Comparison of ENCODE assay signal across 12 cellular contexts in genomic region chr13:94233401-94233800, GRCh38.
DNase-seq lines count a peak whose midpoint lies in the region; ATAC-seq, FAIRE-seq and TF ChIP-seq lines count a peak whose summit lies in the region.
"Had no signal": no experiment of that assay in that cellular context is flagged by ENCODE, and none has a peak within 500 bp of the region (broad histone marks: within the 10 kb centered on the region; RNA-seq: fewer than 3 reads in every experiment).

No MANE protein-coding gene starts in this region.

- H3K4me3 ChIP-seq in BLaER1 treated with 17β-estradiol and CSF1 and Interleukin-3, amounts not matched to agents 10 nM and 100 nM, result no peak overlapping the region
- no peak overlapping the region for H3K4me3 ChIP-seq in fibroblast of mammary gland (ENCODE audit: control insufficient read depth, low read depth, low read length)

- H3K27ac ChIP-seq in BLaER1 treated with 17β-estradiol and CSF1 and Interleukin-3, amounts not matched to agents 10 nM and 100 nM, result peak overlapping the region in 2 of 11 experiments; percentile 32 to 40; a peak in 4 of 22 replicates

- H4K20me1 ChIP-seq in BLaER1 treated with 17β-estradiol and CSF1 and Interleukin-3, amounts not matched to agents 10 nM and 100 nM, result no peaks in the 10 kb centered on the region

- DNase-seq in RCC 7860 (ENCODE audit: low spot score), result peak; percentile 74
- peak; percentile 98 for DNase-seq in fibroblast of mammary gland (ENCODE audit: low read depth)
- peak; percentile 27 for DNase-seq in omental fat pad (ENCODE audit: low spot score)
- DNase-seq in HT-29 (ENCODE audit: low spot score), result no peak
- DNase-seq in NCI-H146 treated with DMSO at 0.1 percent for 48 hours (lab: John Stamatoyannopoulos, UW; ENCODE audit: unreplicated experiment), result no peak
- DNase-seq in CD14-positive monocyte (ENCODE audit: low spot score), result no peak
- DNase-seq: activated CD4-positive, alpha-beta T cell treated with anti-CD3 and anti-CD28 coated beads, Interleukin-2, amount 50 U/mL, for 1 hour; GDM1; stimulated activated CD4-positive, alpha-beta T cell treated with anti-CD3 and anti-CD28 coated beads, Interleukin-4, amount 100 ng/mL, for 24 hours had no signal

- H3K4me2 ChIP-seq in BLaER1 treated with 17β-estradiol and CSF1 and Interleukin-3, amounts not matched to agents 10 nM and 100 nM, result peak overlapping the region in 6 of 11 experiments; percentile 7 to 69 (median 24); a peak in 6 of 22 replicates

- H3K27ac Mint-ChIP-seq in CD14-positive monocyte, result no peak overlapping the region

- peaks cover 12 to 55% (median 21%) of the 10 kb centered on the region in 10 experiments for H3K4me1 ChIP-seq in BLaER1 treated with 17β-estradiol and CSF1 and Interleukin-3, amounts not matched to agents 10 nM and 100 nM

- peak; percentile 95 for FAIRE-seq in RCC 7860 (lab: Jason Lieb, UNC)

- H3K27me3 Mint-ChIP-seq in CD14-positive monocyte (ENCODE audit: low read depth in 3 of 3), result peaks cover 0 to 3% (median 1%) of the 10 kb centered on the region in 3 donors

- H3K27me3 ChIP-seq in BLaER1 treated with 17β-estradiol and CSF1 and Interleukin-3, amounts not matched to agents 10 nM and 100 nM, result 0 out of 22 replicates have a peak, but pooled peaks cover 0 to 8% (median 0%) of the 10 kb centered on the region in 11 experiments

- no peak overlapping the region for H3K9ac ChIP-seq in BLaER1 treated with 17β-estradiol and CSF1 and Interleukin-3, amounts not matched to agents 10 nM and 100 nM

- peak; percentile 74 for ATAC-seq in omental fat pad (ENCODE audit: low FRiP score)
- no peak for ATAC-seq in HG02642 (IDR thresholded peaks at IDR 0.05; ENCODE audit: poor library complexity, unreplicated experiment)
- ATAC-seq: left lobe of liver had no signal

- peaks cover 0 to 2% (median 0%) of the 10 kb centered on the region in 7 donors for H3K9me3 Mint-ChIP-seq in CD14-positive monocyte

- H3K4me3 Mint-ChIP-seq in CD14-positive monocyte, result no peak overlapping the region

- intact Hi-C loops in CD14-positive monocyte (cut with micrococcal nuclease), result no loop called here

- H3K36me3 Mint-ChIP-seq in CD14-positive monocyte, result no peaks in the 10 kb centered on the region

- H3K4me1 Mint-ChIP-seq in CD14-positive monocyte, result no peaks in the 10 kb centered on the region

- TF ChIP-seq CTCF in fibroblast of mammary gland (conservative IDR thresholded peaks at IDR 0.05; ENCODE audit: control insufficient read depth, insufficient read depth, low read depth, low read length) (no peak), omental fat pad (IDR thresholded peaks at IDR 0.05) (no peak), CD14-positive monocyte (IDR thresholded peaks at IDR 0.05) (no peak)

- no peaks in the 10 kb centered on the region for H3K36me3 ChIP-seq in BLaER1 treated with 17β-estradiol and CSF1 and Interleukin-3, amounts not matched to agents 10 nM and 100 nM

- 0 out of 22 replicates have a peak, but pooled peaks cover 0 to 4% (median 0%) of the 10 kb centered on the region in 11 experiments for H3K9me3 ChIP-seq in BLaER1 treated with 17β-estradiol and CSF1 and Interleukin-3, amounts not matched to agents 10 nM and 100 nM (replicated peaks in 1 of 11)

Comparison
In these comparisons a context has a peak if more than half of its experiments do, and no peak if none do; other contexts are left out.
1. DNase-seq: peak in RCC 7860 (single experiment), fibroblast of mammary gland (single experiment) and omental fat pad (single experiment); none in HT-29 (single experiment), NCI-H146 treated with DMSO at 0.1 percent for 48 hours (single experiment) and CD14-positive monocyte (single experiment).